In genomic region chr19:4660181-4660791, GRCh38 we compare ENCODE assay signal across 9 cellular contexts. TPM values are rescaled to one million over a fixed set of nuclear protein-coding genes. Genes with fewer than 3 reads are reported as not detected.
DNase-seq lines count a peak whose midpoint lies in the region; ATAC-seq and TF ChIP-seq lines count a peak whose summit lies in the region.
"Had no signal": no experiment of that assay in that cellular context is flagged by ENCODE, and none has a peak within 500 bp of the region (broad histone marks: within the 10 kb centered on the region; RNA-seq: fewer than 3 reads in every experiment).

No MANE protein-coding gene starts in this region.

- no peak overlapping the region for H3K27ac Mint-ChIP-seq in activated T-cell treated with anti-CD3 and anti-CD28 coated beads, Interleukin-2, amount 50 U/mL, for 72 hours
- H3K27ac Mint-ChIP-seq in mesothelial cell of epicardium = no peak overlapping the region
- H3K27ac Mint-ChIP-seq in CD8-positive, alpha-beta T cell = no peak overlapping the region

- H3K4me1 Mint-ChIP-seq in activated T-cell treated with anti-CD3 and anti-CD28 coated beads, Interleukin-2, amount 50 U/mL, for 72 hours (ENCODE audit: low read depth) = peaks cover 10% of the 10 kb centered on the region
- H3K4me1 Mint-ChIP-seq in mesothelial cell of epicardium = no peaks in the 10 kb centered on the region
- H3K4me1 Mint-ChIP-seq in CD8-positive, alpha-beta T cell (ENCODE audit: low read depth) = no peaks in the 10 kb centered on the region

- no peaks in the 10 kb centered on the region for H3K9me3 Mint-ChIP-seq in activated T-cell treated with anti-CD3 and anti-CD28 coated beads, Interleukin-2, amount 50 U/mL, for 72 hours
- H3K9me3 Mint-ChIP-seq in mesothelial cell of epicardium = no peaks in the 10 kb centered on the region
- H3K9me3 Mint-ChIP-seq in CD8-positive, alpha-beta T cell = no peaks in the 10 kb centered on the region

- POLR2A ChIA-PET in CD8-positive, alpha-beta T cell (lab: Charles Lee) = no interaction called here

- H3K27me3 ChIP-seq in NT2/D1 (ENCODE audit: insufficient read depth, insufficient read length) = no peaks in the 10 kb centered on the region
- H3K27me3 ChIP-seq in CD8-positive, alpha-beta T cell (ENCODE audit: insufficient read depth, low read length) = no peaks in the 10 kb centered on the region
- H3K27me3 ChIP-seq: gastroesophageal sphincter had no signal

- no peak overlapping the region for H3K4me3 Mint-ChIP-seq in activated T-cell treated with anti-CD3 and anti-CD28 coated beads, Interleukin-2, amount 50 U/mL, for 72 hours
- no peak overlapping the region for H3K4me3 Mint-ChIP-seq in mesothelial cell of epicardium
- no peak overlapping the region for H3K4me3 Mint-ChIP-seq in CD8-positive, alpha-beta T cell

- peaks cover 86% of the 10 kb centered on the region for H3K36me3 ChIP-seq in NT2/D1 (ENCODE audit: insufficient read depth, insufficient read length, low read length)
- peaks cover 33% of the 10 kb centered on the region for H3K36me3 ChIP-seq in CD8-positive, alpha-beta T cell (ENCODE audit: insufficient read depth, low read length)

- H3K4me3 ChIP-seq in NT2/D1 (ENCODE audit: insufficient read length, low read depth) (no peak overlapping the region), epithelial cell of esophagus (ENCODE audit: low read length) (no peak overlapping the region)
- H3K4me3 ChIP-seq in CD8-positive, alpha-beta T cell (ENCODE audit: low read depth, low read length) = no peak overlapping the region
- H3K4me3 ChIP-seq: gastroesophageal sphincter had no signal

- no peaks in the 10 kb centered on the region for H3K27me3 Mint-ChIP-seq in activated T-cell treated with anti-CD3 and anti-CD28 coated beads, Interleukin-2, amount 50 U/mL, for 72 hours (ENCODE audit: low read depth)
- H3K27me3 Mint-ChIP-seq in mesothelial cell of epicardium (ENCODE audit: low read depth) = no peaks in the 10 kb centered on the region
- no peaks in the 10 kb centered on the region for H3K27me3 Mint-ChIP-seq in CD8-positive, alpha-beta T cell (ENCODE audit: low read depth)

- H3K4me1 ChIP-seq in NT2/D1 (ENCODE audit: insufficient read depth, insufficient read length) = peaks cover 6% of the 10 kb centered on the region
- H3K4me1 ChIP-seq in CD8-positive, alpha-beta T cell (ENCODE audit: insufficient read depth, low read length) = no peaks in the 10 kb centered on the region

- intact Hi-C loops in CD8-positive, alpha-beta T cell (cut with DNase I, micrococcal nuclease) = no loop called here

- peaks cover 8% of the 10 kb centered on the region; the same call in 1 of the 2 replicates for H3K9me3 ChIP-seq in NT2/D1 (ENCODE audit: insufficient read depth, low read length)
- no peaks in the 10 kb centered on the region for H3K9me3 ChIP-seq in CD8-positive, alpha-beta T cell (ENCODE audit: low read length)

- peak overlapping the region; percentile 21 for H3K9ac ChIP-seq in NT2/D1 (ENCODE audit: insufficient read length, low read depth)

- peak in 1 of 2 donors; percentile 36 for DNase-seq in activated T-cell treated with anti-CD3 and anti-CD28 coated beads, Interleukin-2, amount 50 U/mL, for 72 hours
- DNase-seq in activated T-cell treated with anti-CD3 and anti-CD28 coated beads, Interleukin-2, amount 50 U/mL, for 1 hour = no peak
- no peak for DNase-seq in NT2/D1 (ENCODE audit: low read depth, low spot score)
- peak; percentile 29 for DNase-seq in epithelial cell of esophagus (ENCODE audit: low read depth)
- DNase-seq in stimulated activated naive CD8-positive, alpha-beta T cell treated with anti-CD3 and anti-CD28 coated beads, Interleukin-15, Interleukin-2, amounts not matched to agents 100 U/mL and 50 U/mL, for 24 hours = no peak
- DNase-seq in mesothelial cell of epicardium (ENCODE audit: low spot score in 2 of 2, unreplicated experiment in 2 of 2) = no peak
- no peak for DNase-seq in NCI-H1105 treated with DMSO at 0.1 percent for 48 hours (lab: John Stamatoyannopoulos, UW)
- DNase-seq in CD8-positive, alpha-beta T cell = no peak

- peak; percentile 31 to 37 for ATAC-seq in activated T-cell treated with anti-CD3 and anti-CD28 coated beads, Interleukin-2, amount 50 U/mL, for 72 hours (replicated peaks in 1 of 2)
- ATAC-seq in stimulated activated naive CD8-positive, alpha-beta T cell treated with anti-CD3 and anti-CD28 coated beads, Interleukin-15, Interleukin-2, amounts not matched to agents 100 U/mL and 50 U/mL, for 24 hours = peak; percentile 29
- ATAC-seq in CD8-positive, alpha-beta T cell = no peak
- ATAC-seq: gastroesophageal sphincter had no signal

- peaks cover 2 to 11% of the 10 kb centered on the region in 2 donors for H3K36me3 Mint-ChIP-seq in activated T-cell treated with anti-CD3 and anti-CD28 coated beads, Interleukin-2, amount 50 U/mL, for 72 hours (ENCODE audit: insufficient read depth in 2 of 2)
- H3K36me3 Mint-ChIP-seq in mesothelial cell of epicardium = peaks cover 24% of the 10 kb centered on the region
- H3K36me3 Mint-ChIP-seq in CD8-positive, alpha-beta T cell = peaks cover 64% of the 10 kb centered on the region

- H3K27ac ChIP-seq in CD8-positive, alpha-beta T cell (ENCODE audit: low read depth, low read length) = no peak overlapping the region
- H3K27ac ChIP-seq: gastroesophageal sphincter had no signal

- CTCF ChIA-PET in CD8-positive, alpha-beta T cell (lab: Charles Lee) = interaction anchor here (1.4 to 1.7 kb wide), 2 partner anchors 10 to 23 kb away, joined by 3 to 4 read pairs; no protein-coding TSS in a partner anchor

- peak; percentile 42 for TF ChIP-seq CTCF in epithelial cell of esophagus (IDR thresholded peaks at IDR 0.05; ENCODE audit: insufficient read depth, low read depth, low read length, missing control alignments)
- TF ChIP-seq CTCF in mesothelial cell of epicardium (IDR thresholded peaks at IDR 0.05; ENCODE audit: unreplicated experiment) = no peak
- TF ChIP-seq CTCF in CD8-positive, alpha-beta T cell (IDR thresholded peaks at IDR 0.05) = no peak

RNA-seq across cellular contexts. Expression of gene MYDGF, which starts 9.9 kb away (rescaled TPM):
- total RNA-seq in activated T-cell treated with anti-CD3 and anti-CD28 coated beads, Interleukin-2, amount 50 U/mL, for 72 hours = 10 to 100 TPM; 51.9 to 78.8 TPM
- total RNA-seq in mesothelial cell of epicardium = 50.8 to 53.1 TPM (median 51.2 TPM) in 3 replicates
- total RNA-seq in CD8-positive, alpha-beta T cell = 10 to 100 TPM; 30.1 to 30.3 TPM

RNA-seq across cellular contexts. Expression of gene TNFAIP8L1, which starts 21.0 kb away (rescaled TPM):
- 10 to 100 TPM; 22.1 to 25.7 TPM for total RNA-seq in activated T-cell treated with anti-CD3 and anti-CD28 coated beads, Interleukin-2, amount 50 U/mL, for 72 hours
- total RNA-seq in mesothelial cell of epicardium = 7.4 to 8.2 TPM (median 7.7 TPM) in 3 replicates
- 1 to 10 TPM; 4.3 to 4.5 TPM for total RNA-seq in CD8-positive, alpha-beta T cell
